8 cellular contexts compared by ENCODE assay signal in the genomic region with DNA sequence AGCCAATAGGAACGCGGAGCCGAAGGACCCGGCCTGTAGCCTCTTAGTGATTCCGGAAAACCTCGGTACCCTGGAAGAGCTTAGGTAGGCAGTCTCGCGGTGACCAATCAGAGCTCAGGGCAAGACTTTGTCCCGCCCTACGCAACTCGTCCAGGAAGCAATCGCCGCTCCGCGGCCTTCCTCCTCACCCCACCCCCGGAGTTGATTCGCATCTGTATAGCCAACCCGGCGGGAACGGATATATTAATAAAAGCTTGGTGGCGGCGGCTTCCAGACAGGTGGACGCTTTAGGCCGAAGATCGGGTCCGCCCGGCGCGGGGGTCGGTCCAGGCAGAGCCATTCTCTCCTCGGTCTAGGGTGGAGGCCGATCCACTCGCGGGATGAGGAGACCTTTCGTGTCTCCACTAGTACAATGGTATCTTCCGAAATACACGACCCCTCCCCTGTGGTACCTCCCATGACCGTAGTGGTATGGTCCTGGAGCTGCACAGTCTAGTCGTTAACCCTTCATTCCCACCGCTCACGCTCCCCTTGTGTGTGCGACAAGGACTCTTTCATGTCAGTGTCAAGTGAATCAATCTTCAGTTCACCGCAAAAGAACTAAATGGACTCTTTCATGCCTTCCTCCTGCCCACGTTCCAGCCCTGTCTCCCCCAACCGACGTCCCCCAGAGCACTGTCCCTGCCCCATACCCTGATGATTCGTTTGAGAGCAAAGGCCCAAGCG. TPM values are rescaled to one million over a fixed set of nuclear protein-coding genes. Genes with fewer than 3 reads are reported as not detected.
DNase-seq lines count a peak whose midpoint lies in the region; ATAC-seq and TF ChIP-seq lines count a peak whose summit lies in the region.

No MANE protein-coding gene starts in this region.

- POLR2A ChIA-PET in activated CD8-positive, alpha-beta T cell treated with anti-CD3 and anti-CD28 coated beads for 36 hours (lab: Charles Lee) = interaction anchor here (1.0 to 2.9 kb wide), 7 partner anchors 9 to 174 kb away, joined by 3 to 15 read pairs (median 3); a partner anchor contains a TSS

- H3K27ac Mint-ChIP-seq in CD4-positive, CD25-positive, alpha-beta regulatory T cell = peak overlapping the region; percentile 93 to 94 (median 94)
- peak overlapping the region; percentile 96 for H3K27ac Mint-ChIP-seq in activated CD8-positive, alpha-beta T cell treated with anti-CD3 and anti-CD28 coated beads for 36 hours

- 0 to 37% methylated on average over 26 to 48 of the region's 48 CpGs for WGBS in lower leg skin, 2 donors

- peak overlapping the region; percentile 87 for H3K27ac ChIP-seq in CD4-positive, CD25-positive, alpha-beta regulatory T cell (ENCODE audit: insufficient read depth, low read length, poor library complexity, severe bottlenecking)

- TF ChIP-seq POLR2A in lower leg skin (IDR thresholded peaks at IDR 0.05) = peak in 1 of 2 donors; percentile 41

- no peak for TF ChIP-seq CTCF in activated CD8-positive, alpha-beta T cell treated with anti-CD3 and anti-CD28 coated beads for 36 hours (IDR thresholded peaks at IDR 0.05)
- no peak for TF ChIP-seq CTCF in lower leg skin (IDR thresholded peaks at IDR 0.05)

- H3K4me3 Mint-ChIP-seq in CD4-positive, CD25-positive, alpha-beta regulatory T cell = peak overlapping the region; percentile 81 to 93 (median 88)
- H3K4me3 Mint-ChIP-seq in activated CD8-positive, alpha-beta T cell treated with anti-CD3 and anti-CD28 coated beads for 36 hours = peak overlapping the region; percentile 95

- peaks cover 8 to 23% (median 12%) of the 10 kb centered on the region in 4 donors for H3K4me1 Mint-ChIP-seq in CD4-positive, CD25-positive, alpha-beta regulatory T cell
- peaks cover 14% of the 10 kb centered on the region for H3K4me1 Mint-ChIP-seq in activated CD8-positive, alpha-beta T cell treated with anti-CD3 and anti-CD28 coated beads for 36 hours (ENCODE audit: low read depth)

- no peaks in the 10 kb centered on the region for H3K9me3 ChIP-seq in CD4-positive, CD25-positive, alpha-beta regulatory T cell (ENCODE audit: control insufficient read depth in 2 of 2, low read length in 2 of 2)

- intact Hi-C loops in activated CD8-positive, alpha-beta T cell treated with anti-CD3 and anti-CD28 coated beads for 36 hours (cut with micrococcal nuclease) = loop anchor here (5.0 kb wide), 1 partner anchor 55 kb away; a partner anchor contains a TSS
- intact Hi-C loops in lower leg skin (cut with DNase I; ENCODE audit: low total_unique reads) = no loop called here

- no peaks in the 10 kb centered on the region for H3K27me3 Mint-ChIP-seq in CD4-positive, CD25-positive, alpha-beta regulatory T cell
- no peaks in the 10 kb centered on the region for H3K27me3 Mint-ChIP-seq in activated CD8-positive, alpha-beta T cell treated with anti-CD3 and anti-CD28 coated beads for 36 hours

- no peaks in the 10 kb centered on the region for H3K27me3 ChIP-seq in CD4-positive, CD25-positive, alpha-beta regulatory T cell (ENCODE audit: control insufficient read depth, insufficient read depth, low read length)

- DNase-seq in CD4-positive, CD25-positive, alpha-beta regulatory T cell = peak; percentile 81 to 97 (median 90)
- peak; percentile 90 for DNase-seq in NCI-H82 treated with DMSO at 0.1 percent for 48 hours (lab: John Stamatoyannopoulos, UW; ENCODE audit: unreplicated experiment)
- DNase-seq in activated CD8-positive, alpha-beta T cell treated with anti-CD3 and anti-CD28 coated beads for 36 hours = peak; percentile 92
- DNase-seq in ecto neural progenitor cell (ENCODE audit: low spot score) = peak; percentile 88
- peak; percentile 89 to 97 for DNase-seq in lower leg skin (ENCODE audit: low spot score in 2 of 2)
- DNase-seq in stimulated activated CD4-positive, alpha-beta T cell treated with anti-CD3 and anti-CD28 coated beads, Interleukin-4, amount 100 ng/mL, for 4 hours = peak; percentile 73 to 90

- ATAC-seq in CD4-positive, CD25-positive, alpha-beta regulatory T cell (ENCODE audit: low read depth in 2 of 2) = peak; percentile 96 to 99
- peak; percentile 93 for ATAC-seq in GM19438 (IDR thresholded peaks at IDR 0.05; ENCODE audit: low read depth, unreplicated experiment)
- ATAC-seq in HG03571 (IDR thresholded peaks at IDR 0.05; ENCODE audit: unreplicated experiment) = peak; percentile 98
- ATAC-seq in activated CD8-positive, alpha-beta T cell treated with anti-CD3 and anti-CD28 coated beads for 36 hours = peak; percentile 97

- H3K36me3 Mint-ChIP-seq in CD4-positive, CD25-positive, alpha-beta regulatory T cell = no peaks in the 10 kb centered on the region
- H3K36me3 Mint-ChIP-seq in activated CD8-positive, alpha-beta T cell treated with anti-CD3 and anti-CD28 coated beads for 36 hours (ENCODE audit: low read depth) = peaks cover 2% of the 10 kb centered on the region

- H3K4me3 ChIP-seq in CD4-positive, CD25-positive, alpha-beta regulatory T cell (ENCODE audit: low read depth, low read length) = peak overlapping the region; percentile 79
- H3K4me3 ChIP-seq in lower leg skin (ENCODE audit: low read depth, poor library complexity, severe bottlenecking) = no peak overlapping the region

- CTCF ChIA-PET in activated CD8-positive, alpha-beta T cell treated with anti-CD3 and anti-CD28 coated beads for 36 hours (lab: Charles Lee) = no interaction called here

- H3K4me1 ChIP-seq in CD4-positive, CD25-positive, alpha-beta regulatory T cell (ENCODE audit: control insufficient read depth, insufficient read depth, low read length, poor library complexity, severe bottlenecking) = peaks cover 5% of the 10 kb centered on the region

- H3K36me3 ChIP-seq in CD4-positive, CD25-positive, alpha-beta regulatory T cell (ENCODE audit: control insufficient read depth, insufficient read depth, low read length) = no peaks in the 10 kb centered on the region

- peaks cover 0 to 2% (median 0%) of the 10 kb centered on the region in 7 donors for H3K9me3 Mint-ChIP-seq in CD4-positive, CD25-positive, alpha-beta regulatory T cell
- no peaks in the 10 kb centered on the region for H3K9me3 Mint-ChIP-seq in activated CD8-positive, alpha-beta T cell treated with anti-CD3 and anti-CD28 coated beads for 36 hours

RNA-seq across cellular contexts. Expression of a gene that starts 24.2 kb away (rescaled TPM):
- total RNA-seq in CD4-positive, CD25-positive, alpha-beta regulatory T cell = not detected
- polyA plus RNA-seq in CD4-positive, CD25-positive, alpha-beta regulatory T cell = not detected
- not detected for total RNA-seq in activated CD8-positive, alpha-beta T cell treated with anti-CD3 and anti-CD28 coated beads for 36 hours
- total RNA-seq in lower leg skin = not detected

RNA-seq across cellular contexts. Expression of a gene that starts 40.8 kb away (rescaled TPM):
- 8.0 TPM for total RNA-seq in CD4-positive, CD25-positive, alpha-beta regulatory T cell
- 10 to 100 TPM; 10.8 to 15.7 (median 13.3) TPM for polyA plus RNA-seq in CD4-positive, CD25-positive, alpha-beta regulatory T cell
- 10 to 100 TPM; 26.8 to 28.4 TPM for total RNA-seq in activated CD8-positive, alpha-beta T cell treated with anti-CD3 and anti-CD28 coated beads for 36 hours
- 10 to 100 TPM in 1 of 4 donors, 1 to 10 TPM in 3; 6.7 to 15.0 (median 9.2) TPM for total RNA-seq in lower leg skin

RNA-seq across cellular contexts. Expression of a gene that starts 49.0 kb away (rescaled TPM):
- 0.67 TPM for total RNA-seq in CD4-positive, CD25-positive, alpha-beta regulatory T cell
- not detected for polyA plus RNA-seq in CD4-positive, CD25-positive, alpha-beta regulatory T cell
- not detected for total RNA-seq in activated CD8-positive, alpha-beta T cell treated with anti-CD3 and anti-CD28 coated beads for 36 hours
- total RNA-seq in lower leg skin = not detected

RNA-seq across cellular contexts. Expression of a gene that starts 53.8 kb away (rescaled TPM):
- 101 TPM for total RNA-seq in CD4-positive, CD25-positive, alpha-beta regulatory T cell
- polyA plus RNA-seq in CD4-positive, CD25-positive, alpha-beta regulatory T cell = 10 to 100 TPM; 12.4 to 21.8 (median 20.3) TPM
- total RNA-seq in activated CD8-positive, alpha-beta T cell treated with anti-CD3 and anti-CD28 coated beads for 36 hours = 10 to 100 TPM; 81.6 to 81.9 TPM
- total RNA-seq in lower leg skin = 1 to 10 TPM; 1.3 to 4.1 (median 3.2) TPM
